Comparison of ENCODE assay signal across 1 cellular context in the genomic region with DNA sequence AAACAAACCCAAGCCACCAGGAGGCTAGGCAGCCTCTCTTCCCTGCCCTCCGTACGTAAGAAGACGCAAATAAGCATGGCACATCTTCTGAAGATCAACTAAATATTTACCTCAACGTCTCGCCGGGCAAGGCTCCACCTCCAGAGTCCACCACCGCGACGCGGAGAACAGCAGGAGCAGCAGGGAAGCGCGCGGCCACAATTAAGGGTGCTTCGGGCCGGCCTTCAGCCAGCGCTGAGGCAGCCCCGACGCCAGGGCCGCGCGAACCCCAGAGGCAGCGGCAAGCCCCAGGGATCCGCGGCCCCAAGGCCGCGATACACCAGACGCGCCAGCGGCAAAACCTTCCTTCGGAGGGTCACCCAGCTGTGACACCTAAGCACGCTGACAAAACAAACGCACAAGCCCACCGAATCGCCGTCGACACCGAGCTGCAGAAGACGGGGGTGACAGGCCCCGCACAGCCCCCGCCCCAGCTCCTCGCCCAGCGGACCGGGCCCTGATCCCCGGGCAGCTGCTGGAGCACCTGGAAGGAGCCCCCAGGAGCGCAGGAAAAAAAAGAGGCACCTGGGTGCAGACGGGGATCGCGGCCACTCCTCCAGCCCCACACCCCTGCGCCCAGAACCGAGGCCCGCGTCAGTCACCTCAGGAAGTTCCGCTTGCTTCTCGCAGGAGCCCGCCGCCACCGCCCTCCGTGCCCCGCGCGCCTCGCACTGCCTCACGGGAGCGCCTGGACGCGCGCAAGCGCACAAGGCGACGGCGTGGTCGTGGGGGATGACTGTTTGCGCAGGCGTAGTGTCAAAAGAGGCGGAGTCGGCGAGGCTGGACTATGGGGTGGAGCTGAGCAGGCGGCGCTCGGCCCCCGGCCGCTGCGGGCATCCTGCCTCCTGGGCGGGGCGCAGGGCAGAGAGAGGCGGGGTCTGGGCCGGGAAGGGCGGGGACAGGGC.
TF ChIP-seq lines count a peak whose summit lies in the region.

Gene HAUS3 (minus strand): TSS at position 712 of the 944 bp plus-strand sequence. CDS start 1,175 bp downstream, outside the sequence.
Gene POLN (minus strand): TSS at position 712 of the 944 bp plus-strand sequence. CDS start 12,890 bp downstream, outside the sequence.

TF ChIP-seq in HepG2, 621 proteins besides CTCF, POLR2A, EP300 and RAD21 (continued from another document and continues in another):
- 0 out of 2 replicates have a peak, but pooled peaks have one; percentile 46 for TF ChIP-seq ZNF607 (CRISPR knock-in tag; IDR thresholded peaks at IDR 0.05; ENCODE audit: borderline replicate concordance)
- no peak for TF ChIP-seq ZNF205 (CRISPR knock-in tag; IDR thresholded peaks at IDR 0.05)
- no peak for TF ChIP-seq ZNF451 (CRISPR knock-in tag; IDR thresholded peaks at IDR 0.05)
- no peak for TF ChIP-seq ZNF382 (CRISPR knock-in tag; IDR thresholded peaks at IDR 0.05; ENCODE audit: borderline replicate concordance)
- TF ChIP-seq, protein P1, sequence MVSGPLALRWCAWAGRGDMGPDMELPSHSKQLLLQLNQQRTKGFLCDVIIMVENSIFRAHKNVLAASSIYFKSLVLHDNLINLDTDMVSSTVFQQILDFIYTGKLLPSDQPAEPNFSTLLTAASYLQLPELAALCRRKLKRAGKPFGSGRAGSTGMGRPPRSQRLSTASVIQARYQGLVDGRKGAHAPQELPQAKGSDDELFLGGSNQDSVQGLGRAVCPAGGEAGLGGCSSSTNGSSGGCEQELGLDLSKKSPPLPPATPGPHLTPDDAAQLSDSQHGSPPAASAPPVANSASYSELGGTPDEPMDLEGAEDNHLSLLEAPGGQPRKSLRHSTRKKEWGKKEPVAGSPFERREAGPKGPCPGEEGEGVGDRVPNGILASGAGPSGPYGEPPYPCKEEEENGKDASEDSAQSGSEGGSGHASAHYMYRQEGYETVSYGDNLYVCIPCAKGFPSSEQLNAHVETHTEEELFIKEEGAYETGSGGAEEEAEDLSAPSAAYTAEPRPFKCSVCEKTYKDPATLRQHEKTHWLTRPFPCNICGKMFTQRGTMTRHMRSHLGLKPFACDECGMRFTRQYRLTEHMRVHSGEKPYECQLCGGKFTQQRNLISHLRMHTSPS (CRISPR knock-in tag; IDR thresholded peaks at IDR 0.05; ENCODE audit: low read depth) = no peak
- TF ChIP-seq SRSF9 (IDR thresholded peaks at IDR 0.05; ENCODE audit: borderline replicate concordance, insufficient read depth, low read depth, low read length, poor library complexity, severe bottlenecking) = no peak
- 0 out of 2 replicates have a peak, but pooled peaks have one; percentile 25 for TF ChIP-seq MTF1 (CRISPR knock-in tag; IDR thresholded peaks at IDR 0.05)
- TF ChIP-seq ZNF609 (CRISPR knock-in tag; IDR thresholded peaks at IDR 0.05; ENCODE audit: borderline replicate concordance) = peak; percentile 42; the same call in 1 of the 2 replicates
- TF ChIP-seq, protein P2, sequence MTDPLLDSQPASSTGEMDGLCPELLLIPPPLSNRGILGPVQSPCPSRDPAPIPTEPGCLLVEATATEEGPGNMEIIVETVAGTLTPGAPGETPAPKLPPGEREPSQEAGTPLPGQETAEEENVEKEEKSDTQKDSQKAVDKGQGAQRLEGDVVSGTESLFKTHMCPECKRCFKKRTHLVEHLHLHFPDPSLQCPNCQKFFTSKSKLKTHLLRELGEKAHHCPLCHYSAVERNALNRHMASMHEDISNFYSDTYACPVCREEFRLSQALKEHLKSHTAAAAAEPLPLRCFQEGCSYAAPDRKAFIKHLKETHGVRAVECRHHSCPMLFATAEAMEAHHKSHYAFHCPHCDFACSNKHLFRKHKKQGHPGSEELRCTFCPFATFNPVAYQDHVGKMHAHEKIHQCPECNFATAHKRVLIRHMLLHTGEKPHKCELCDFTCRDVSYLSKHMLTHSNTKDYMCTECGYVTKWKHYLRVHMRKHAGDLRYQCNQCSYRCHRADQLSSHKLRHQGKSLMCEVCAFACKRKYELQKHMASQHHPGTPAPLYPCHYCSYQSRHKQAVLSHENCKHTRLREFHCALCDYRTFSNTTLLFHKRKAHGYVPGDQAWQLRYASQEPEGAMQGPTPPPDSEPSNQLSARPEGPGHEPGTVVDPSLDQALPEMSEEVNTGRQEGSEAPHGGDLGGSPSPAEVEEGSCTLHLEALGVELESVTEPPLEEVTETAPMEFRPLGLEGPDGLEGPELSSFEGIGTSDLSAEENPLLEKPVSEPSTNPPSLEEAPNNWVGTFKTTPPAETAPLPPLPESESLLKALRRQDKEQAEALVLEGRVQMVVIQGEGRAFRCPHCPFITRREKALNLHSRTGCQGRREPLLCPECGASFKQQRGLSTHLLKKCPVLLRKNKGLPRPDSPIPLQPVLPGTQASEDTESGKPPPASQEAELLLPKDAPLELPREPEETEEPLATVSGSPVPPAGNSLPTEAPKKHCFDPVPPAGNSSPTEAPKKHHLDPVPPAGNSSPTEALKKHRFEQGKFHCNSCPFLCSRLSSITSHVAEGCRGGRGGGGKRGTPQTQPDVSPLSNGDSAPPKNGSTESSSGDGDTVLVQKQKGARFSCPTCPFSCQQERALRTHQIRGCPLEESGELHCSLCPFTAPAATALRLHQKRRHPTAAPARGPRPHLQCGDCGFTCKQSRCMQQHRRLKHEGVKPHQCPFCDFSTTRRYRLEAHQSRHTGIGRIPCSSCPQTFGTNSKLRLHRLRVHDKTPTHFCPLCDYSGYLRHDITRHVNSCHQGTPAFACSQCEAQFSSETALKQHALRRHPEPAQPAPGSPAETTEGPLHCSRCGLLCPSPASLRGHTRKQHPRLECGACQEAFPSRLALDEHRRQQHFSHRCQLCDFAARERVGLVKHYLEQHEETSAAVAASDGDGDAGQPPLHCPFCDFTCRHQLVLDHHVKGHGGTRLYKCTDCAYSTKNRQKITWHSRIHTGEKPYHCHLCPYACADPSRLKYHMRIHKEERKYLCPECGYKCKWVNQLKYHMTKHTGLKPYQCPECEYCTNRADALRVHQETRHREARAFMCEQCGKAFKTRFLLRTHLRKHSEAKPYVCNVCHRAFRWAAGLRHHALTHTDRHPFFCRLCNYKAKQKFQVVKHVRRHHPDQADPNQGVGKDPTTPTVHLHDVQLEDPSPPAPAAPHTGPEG (CRISPR knock-in tag; IDR thresholded peaks at IDR 0.05) = 0 out of 2 replicates have a peak, but pooled peaks have one; percentile 25
- TF ChIP-seq ZNF746 (CRISPR knock-in tag; IDR thresholded peaks at IDR 0.05) = no peak
- no peak for TF ChIP-seq GPN1 (CRISPR knock-in tag; IDR thresholded peaks at IDR 0.05; ENCODE audit: borderline replicate concordance)
- TF ChIP-seq, protein P3, sequence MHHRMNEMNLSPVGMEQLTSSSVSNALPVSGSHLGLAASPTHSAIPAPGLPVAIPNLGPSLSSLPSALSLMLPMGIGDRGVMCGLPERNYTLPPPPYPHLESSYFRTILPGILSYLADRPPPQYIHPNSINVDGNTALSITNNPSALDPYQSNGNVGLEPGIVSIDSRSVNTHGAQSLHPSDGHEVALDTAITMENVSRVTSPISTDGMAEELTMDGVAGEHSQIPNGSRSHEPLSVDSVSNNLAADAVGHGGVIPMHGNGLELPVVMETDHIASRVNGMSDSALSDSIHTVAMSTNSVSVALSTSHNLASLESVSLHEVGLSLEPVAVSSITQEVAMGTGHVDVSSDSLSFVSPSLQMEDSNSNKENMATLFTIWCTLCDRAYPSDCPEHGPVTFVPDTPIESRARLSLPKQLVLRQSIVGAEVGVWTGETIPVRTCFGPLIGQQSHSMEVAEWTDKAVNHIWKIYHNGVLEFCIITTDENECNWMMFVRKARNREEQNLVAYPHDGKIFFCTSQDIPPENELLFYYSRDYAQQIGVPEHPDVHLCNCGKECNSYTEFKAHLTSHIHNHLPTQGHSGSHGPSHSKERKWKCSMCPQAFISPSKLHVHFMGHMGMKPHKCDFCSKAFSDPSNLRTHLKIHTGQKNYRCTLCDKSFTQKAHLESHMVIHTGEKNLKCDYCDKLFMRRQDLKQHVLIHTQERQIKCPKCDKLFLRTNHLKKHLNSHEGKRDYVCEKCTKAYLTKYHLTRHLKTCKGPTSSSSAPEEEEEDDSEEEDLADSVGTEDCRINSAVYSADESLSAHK (CRISPR knock-in tag; IDR thresholded peaks at IDR 0.05; ENCODE audit: borderline replicate concordance) = no peak
- TF ChIP-seq ZNF501 (CRISPR knock-in tag; IDR thresholded peaks at IDR 0.05) = peak; percentile 93
- TF ChIP-seq, protein P4, sequence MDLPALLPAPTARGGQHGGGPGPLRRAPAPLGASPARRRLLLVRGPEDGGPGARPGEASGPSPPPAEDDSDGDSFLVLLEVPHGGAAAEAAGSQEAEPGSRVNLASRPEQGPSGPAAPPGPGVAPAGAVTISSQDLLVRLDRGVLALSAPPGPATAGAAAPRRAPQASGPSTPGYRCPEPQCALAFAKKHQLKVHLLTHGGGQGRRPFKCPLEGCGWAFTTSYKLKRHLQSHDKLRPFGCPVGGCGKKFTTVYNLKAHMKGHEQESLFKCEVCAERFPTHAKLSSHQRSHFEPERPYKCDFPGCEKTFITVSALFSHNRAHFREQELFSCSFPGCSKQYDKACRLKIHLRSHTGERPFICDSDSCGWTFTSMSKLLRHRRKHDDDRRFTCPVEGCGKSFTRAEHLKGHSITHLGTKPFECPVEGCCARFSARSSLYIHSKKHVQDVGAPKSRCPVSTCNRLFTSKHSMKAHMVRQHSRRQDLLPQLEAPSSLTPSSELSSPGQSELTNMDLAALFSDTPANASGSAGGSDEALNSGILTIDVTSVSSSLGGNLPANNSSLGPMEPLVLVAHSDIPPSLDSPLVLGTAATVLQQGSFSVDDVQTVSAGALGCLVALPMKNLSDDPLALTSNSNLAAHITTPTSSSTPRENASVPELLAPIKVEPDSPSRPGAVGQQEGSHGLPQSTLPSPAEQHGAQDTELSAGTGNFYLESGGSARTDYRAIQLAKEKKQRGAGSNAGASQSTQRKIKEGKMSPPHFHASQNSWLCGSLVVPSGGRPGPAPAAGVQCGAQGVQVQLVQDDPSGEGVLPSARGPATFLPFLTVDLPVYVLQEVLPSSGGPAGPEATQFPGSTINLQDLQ (CRISPR knock-in tag; IDR thresholded peaks at IDR 0.05) = no peak
- TF ChIP-seq, protein P5, sequence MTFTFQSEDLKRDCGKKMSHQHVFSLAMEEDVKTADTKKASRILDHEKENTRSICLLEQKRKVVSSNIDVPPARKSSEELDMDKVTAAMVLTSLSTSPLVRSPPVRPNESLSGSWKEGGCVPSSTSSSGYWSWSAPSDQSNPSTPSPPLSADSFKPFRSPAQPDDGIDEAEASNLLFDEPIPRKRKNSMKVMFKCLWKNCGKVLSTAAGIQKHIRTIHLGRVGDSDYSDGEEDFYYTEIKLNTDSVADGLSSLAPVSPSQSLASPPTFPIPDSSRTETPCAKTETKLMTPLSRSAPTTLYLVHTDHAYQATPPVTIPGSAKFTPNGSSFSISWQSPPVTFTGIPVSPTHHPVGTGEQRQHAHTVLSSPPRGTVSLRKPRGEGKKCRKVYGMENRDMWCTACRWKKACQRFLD (CRISPR knock-in tag; IDR thresholded peaks at IDR 0.05; ENCODE audit: borderline replicate concordance) = no peak
- TF ChIP-seq TOE1 (CRISPR knock-in tag; IDR thresholded peaks at IDR 0.05) = no peak
- TF ChIP-seq ZNF564 (CRISPR knock-in tag; IDR thresholded peaks at IDR 0.05) = 0 out of 2 replicates have a peak, but pooled peaks have one; percentile 28
- no peak for TF ChIP-seq CENPT (CRISPR knock-in tag; IDR thresholded peaks at IDR 0.05; ENCODE audit: low read depth)
- TF ChIP-seq, protein P6, sequence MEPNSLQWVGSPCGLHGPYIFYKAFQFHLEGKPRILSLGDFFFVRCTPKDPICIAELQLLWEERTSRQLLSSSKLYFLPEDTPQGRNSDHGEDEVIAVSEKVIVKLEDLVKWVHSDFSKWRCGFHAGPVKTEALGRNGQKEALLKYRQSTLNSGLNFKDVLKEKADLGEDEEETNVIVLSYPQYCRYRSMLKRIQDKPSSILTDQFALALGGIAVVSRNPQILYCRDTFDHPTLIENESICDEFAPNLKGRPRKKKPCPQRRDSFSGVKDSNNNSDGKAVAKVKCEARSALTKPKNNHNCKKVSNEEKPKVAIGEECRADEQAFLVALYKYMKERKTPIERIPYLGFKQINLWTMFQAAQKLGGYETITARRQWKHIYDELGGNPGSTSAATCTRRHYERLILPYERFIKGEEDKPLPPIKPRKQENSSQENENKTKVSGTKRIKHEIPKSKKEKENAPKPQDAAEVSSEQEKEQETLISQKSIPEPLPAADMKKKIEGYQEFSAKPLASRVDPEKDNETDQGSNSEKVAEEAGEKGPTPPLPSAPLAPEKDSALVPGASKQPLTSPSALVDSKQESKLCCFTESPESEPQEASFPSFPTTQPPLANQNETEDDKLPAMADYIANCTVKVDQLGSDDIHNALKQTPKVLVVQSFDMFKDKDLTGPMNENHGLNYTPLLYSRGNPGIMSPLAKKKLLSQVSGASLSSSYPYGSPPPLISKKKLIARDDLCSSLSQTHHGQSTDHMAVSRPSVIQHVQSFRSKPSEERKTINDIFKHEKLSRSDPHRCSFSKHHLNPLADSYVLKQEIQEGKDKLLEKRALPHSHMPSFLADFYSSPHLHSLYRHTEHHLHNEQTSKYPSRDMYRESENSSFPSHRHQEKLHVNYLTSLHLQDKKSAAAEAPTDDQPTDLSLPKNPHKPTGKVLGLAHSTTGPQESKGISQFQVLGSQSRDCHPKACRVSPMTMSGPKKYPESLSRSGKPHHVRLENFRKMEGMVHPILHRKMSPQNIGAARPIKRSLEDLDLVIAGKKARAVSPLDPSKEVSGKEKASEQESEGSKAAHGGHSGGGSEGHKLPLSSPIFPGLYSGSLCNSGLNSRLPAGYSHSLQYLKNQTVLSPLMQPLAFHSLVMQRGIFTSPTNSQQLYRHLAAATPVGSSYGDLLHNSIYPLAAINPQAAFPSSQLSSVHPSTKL (CRISPR knock-in tag; IDR thresholded peaks at IDR 0.05) = peak; percentile 19; the same call in 1 of the 2 replicates
- TF ChIP-seq SSRP1 (CRISPR knock-in tag; IDR thresholded peaks at IDR 0.05) = no peak
- TF ChIP-seq ZNF496 (CRISPR knock-in tag; IDR thresholded peaks at IDR 0.05; ENCODE audit: insufficient replicate concordance) = no peak
